ENCODE assay signal across 8 cellular contexts in the genomic region with DNA sequence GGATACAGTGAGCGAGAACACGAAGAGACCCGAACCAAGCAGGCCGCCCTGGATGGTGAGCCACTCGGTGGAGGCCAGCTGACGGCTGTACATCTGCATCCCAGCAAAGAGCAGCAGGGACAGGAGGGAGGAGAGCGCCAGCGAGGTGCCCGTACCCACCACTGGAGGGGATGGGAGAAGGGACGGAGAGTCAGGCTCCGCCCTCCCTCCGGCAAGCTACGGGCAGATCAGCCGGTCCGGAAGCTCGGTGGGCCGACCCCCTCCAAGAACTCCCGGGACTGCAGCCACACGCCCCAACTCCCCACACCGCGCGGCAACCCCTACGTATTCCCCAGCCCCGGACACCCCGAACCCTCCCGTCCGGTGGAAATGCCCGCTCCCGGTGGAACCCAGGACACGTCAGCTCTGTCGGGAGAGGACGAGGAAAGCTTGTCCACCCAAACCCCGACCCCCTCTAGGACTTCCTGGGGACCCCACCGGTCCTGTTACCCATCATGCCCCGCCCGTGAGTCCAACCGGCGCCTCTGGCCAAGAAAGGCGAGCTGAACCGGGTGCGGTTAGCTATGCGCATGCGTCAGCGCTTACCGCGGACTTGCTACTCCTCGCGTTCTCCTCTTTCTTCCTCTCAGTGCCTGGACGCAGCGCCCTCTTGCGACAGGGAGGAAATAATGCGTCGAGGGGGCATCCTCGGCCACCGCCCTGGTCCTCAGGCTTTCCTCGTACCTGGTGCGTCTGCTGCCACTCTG. TPM values are rescaled to one million over a fixed set of nuclear protein-coding genes. Genes with fewer than 3 reads are reported as not detected.
A peak's percentile ranks its signal among the peaks of the same experiment; 100 is the strongest.
DNase-seq lines count a peak whose midpoint lies in the region; ATAC-seq and TF ChIP-seq lines count a peak whose summit lies in the region.

A gene (minus strand): TSS at position 573 of the 746 bp plus-strand sequence. CDS start 80 bp downstream, at position 493.

- H3K4me1 ChIP-seq in HCT116 (ENCODE audit: control insufficient read depth in 1 of 2, insufficient read depth in 2 of 2, low read length in 2 of 2) (peaks cover 7 to 45% of the 10 kb centered on the region in 2 experiments; a peak in 3 of 4 replicates), gastroesophageal sphincter (peaks cover 0 to 56% (median 24%) of the 10 kb centered on the region in 3 donors), suprapubic skin (peaks cover 43% of the 10 kb centered on the region)

- DNase-seq in GM04503 (ENCODE audit: low read depth) (peak; percentile 71), HCT116 (ENCODE audit: low read depth, low spot score) (peak; percentile 91), MV-4-11 (lab: John Stamatoyannopoulos, UW) (peak; percentile 95), SK-MEL-5 (ENCODE audit: low read depth, low spot score) (peak; percentile 99), nucleus accumbens (lab: John Stamatoyannopoulos, UW) (peak; percentile 61 to 96 (median 89)), suprapubic skin (ENCODE audit: low spot score in 2 of 2) (peak; percentile 97 to 98)
- peak; percentile 95 for DNase-seq in activated naive CD4-positive, alpha-beta T cell treated with Interleukin-2 at 50 U/mL for 16 hours

- WGBS in gastroesophageal sphincter (ENCODE audit: low coverage in 1 of 2), 2 donors = 0 to 1% methylated on average over 9 of the region's 57 CpGs
- under 1% methylated on average over 49 of the region's 57 CpGs for WGBS in suprapubic skin

- H3K4me2 ChIP-seq in HCT116 (ENCODE audit: low read length) = peak within 1 kb of the TSS; percentile 76

- POLR2A ChIA-PET in HCT116 (lab: Charles Lee) = interaction anchor here (0.5 to 1.7 kb wide), 9 partner anchors 10 to 199 kb away, joined by 3 to 11 read pairs (median 3); a partner anchor contains a TSS

- TF ChIP-seq EP300 in gastroesophageal sphincter (IDR thresholded peaks at IDR 0.05) (no peak), suprapubic skin (IDR thresholded peaks at IDR 0.05) (no peak)

- TF ChIP-seq POLR2A in HCT116 (IDR thresholded peaks at IDR 0.05; ENCODE audit: borderline replicate concordance, extremely low read depth, insufficient read depth, insufficient read length) (peak; percentile 48), gastroesophageal sphincter (IDR thresholded peaks at IDR 0.05) (peak; percentile 46 to 48), suprapubic skin (IDR thresholded peaks at IDR 0.05) (peak in 1 of 2 donors; percentile 64)

- H3K9me2 ChIP-seq in HCT116 (ENCODE audit: insufficient read depth) = no peaks in the 10 kb centered on the region

- peak; percentile 76 for ATAC-seq in HCT116
- peak; percentile 92 for ATAC-seq in gastroesophageal sphincter

- H3K9me3 ChIP-seq in HCT116 (ENCODE audit: control insufficient read depth in 1 of 2, insufficient read depth in 1 of 2, low read depth in 1 of 2, low read length in 2 of 2) (no peaks in the 10 kb centered on the region), gastroesophageal sphincter (no peaks in the 10 kb centered on the region), suprapubic skin (no peaks in the 10 kb centered on the region)

- peak within 1 kb of the TSS; percentile 84 to 97 for H3K4me3 ChIP-seq in HCT116 (replicated peaks in 1 of 2; ENCODE audit: low read depth in 1 of 2, low read length in 2 of 2)
- H3K4me3 ChIP-seq in gastroesophageal sphincter = peak within 1 kb of the TSS; percentile 62 to 78
- H3K4me3 ChIP-seq in suprapubic skin = peak within 1 kb of the TSS; percentile 89

- H3K79me2 ChIP-seq in HCT116 (ENCODE audit: insufficient read depth, low read length) = peaks cover 25% of the 10 kb centered on the region

- BruUV-seq in HCT116 (replicated peaks; lab: Mats Ljungman, UMichigan) = TSS peak; percentile 72

- TF ChIP-seq RAD21 in HCT116 (IDR thresholded peaks at IDR 0.05; ENCODE audit: low read depth) = no peak

- H3K36me3 ChIP-seq in HCT116 (ENCODE audit: control insufficient read depth in 1 of 2, insufficient read depth in 2 of 2, low read length in 2 of 2) (peaks cover 2 to 7% of the 10 kb centered on the region in 2 experiments; a peak in 3 of 4 replicates), gastroesophageal sphincter (peaks cover 0 to 27% of the 10 kb centered on the region in 2 donors), suprapubic skin (peaks cover 21% of the 10 kb centered on the region)

- CTCF ChIA-PET in HCT116 (lab: Charles Lee) = interaction anchor here (0.6 to 4.6 kb wide), 40 partner anchors 8 to 503 kb away, joined by 3 to 71 read pairs (median 4); a partner anchor contains a TSS

- no peaks in the 10 kb centered on the region for H3K27me3 ChIP-seq in HCT116 (ENCODE audit: insufficient read depth, low read length)
- H3K27me3 ChIP-seq in gastroesophageal sphincter = peaks cover 28% of the 10 kb centered on the region
- peaks cover 15% of the 10 kb centered on the region for H3K27me3 ChIP-seq in suprapubic skin

- H4K20me1 ChIP-seq in HCT116 (ENCODE audit: insufficient read depth) = no peaks in the 10 kb centered on the region

- TF ChIP-seq CTCF in HCT116 (IDR thresholded peaks at IDR 0.05 in 2 of 3, conservative IDR thresholded peaks at IDR 0.05 in 1 of 3; ENCODE audit: borderline replicate concordance in 1 of 3, insufficient read depth in 1 of 3, low read depth in 2 of 3, low read length in 2 of 3) (peak in 2 of 3 experiments; percentile 90 to 92; a peak in 4 of 6 replicates), gastroesophageal sphincter (IDR thresholded peaks at IDR 0.05) (peak in 3 of 4 experiments; percentile 91 to 98 (median 95)), suprapubic skin (IDR thresholded peaks at IDR 0.05) (peak; percentile 81 to 95)

- in situ Hi-C loops in SK-MEL-5 (cut with HindIII; ENCODE audit: low pct_unique_long_range_greater_than_20kb, low sequenced_read_pairs) = no loop called here

- H3K9ac ChIP-seq in HCT116 (ENCODE audit: low read length) = peak within 1 kb of the TSS; percentile 87

- intact Hi-C loops in HCT116 (cut with micrococcal nuclease) = loop anchor here (1.0 to 10.0 kb wide), 2 partner anchors 54 to 152 kb away; a partner anchor contains a TSS

- H3K27ac ChIP-seq in HCT116 (ENCODE audit: low read depth, low read length) (peak within 1 kb of the TSS; percentile 76), gastroesophageal sphincter (peak within 1 kb of the TSS; percentile 74 to 99 (median 96)), suprapubic skin (peak within 1 kb of the TSS; percentile 90)

- RAD21 ChIA-PET in HCT116 (lab: Charles Lee; ENCODE audit: low non-redundant PET in 1 of 2, low total read pairs in 2 of 2, uncharacterized antibody in 2 of 2, unreplicated experiment in 2 of 2) = interaction anchor here (0.6 to 1.3 kb wide), 3 partner anchors 21 to 81 kb away, joined by 3 to 4 read pairs (median 3); a partner anchor contains a TSS

- H2AFZ ChIP-seq in HCT116 (ENCODE audit: low read depth, low read length, poor library complexity, severe bottlenecking) = peak within 1 kb of the TSS; percentile 66

TF ChIP-seq in HCT116, 20 proteins besides CTCF, POLR2A, EP300 and RAD21:
- TF ChIP-seq EGR1 (IDR thresholded peaks at IDR 0.05; ENCODE audit: low read depth) (no peak), POLR2AphosphoS5 (IDR thresholded peaks at IDR 0.05; ENCODE audit: low read depth, low read length) (peak; percentile 96), TCF7L2 (IDR thresholded peaks at IDR 0.05; ENCODE audit: borderline replicate concordance, extremely low read depth, insufficient read depth, insufficient read length) (peak; percentile 49), ZNF274 (IDR thresholded peaks at IDR 0.05; ENCODE audit: low read depth, low read length) (no peak), YY1 (IDR thresholded peaks at IDR 0.05; ENCODE audit: extremely low read depth, insufficient replicate concordance, low read depth, low read length) (peak; percentile 59), ZFX (IDR thresholded peaks at IDR 0.05) (0 out of 2 replicates have a peak, but pooled peaks have one; percentile 19)
- TF ChIP-seq, protein P1, sequence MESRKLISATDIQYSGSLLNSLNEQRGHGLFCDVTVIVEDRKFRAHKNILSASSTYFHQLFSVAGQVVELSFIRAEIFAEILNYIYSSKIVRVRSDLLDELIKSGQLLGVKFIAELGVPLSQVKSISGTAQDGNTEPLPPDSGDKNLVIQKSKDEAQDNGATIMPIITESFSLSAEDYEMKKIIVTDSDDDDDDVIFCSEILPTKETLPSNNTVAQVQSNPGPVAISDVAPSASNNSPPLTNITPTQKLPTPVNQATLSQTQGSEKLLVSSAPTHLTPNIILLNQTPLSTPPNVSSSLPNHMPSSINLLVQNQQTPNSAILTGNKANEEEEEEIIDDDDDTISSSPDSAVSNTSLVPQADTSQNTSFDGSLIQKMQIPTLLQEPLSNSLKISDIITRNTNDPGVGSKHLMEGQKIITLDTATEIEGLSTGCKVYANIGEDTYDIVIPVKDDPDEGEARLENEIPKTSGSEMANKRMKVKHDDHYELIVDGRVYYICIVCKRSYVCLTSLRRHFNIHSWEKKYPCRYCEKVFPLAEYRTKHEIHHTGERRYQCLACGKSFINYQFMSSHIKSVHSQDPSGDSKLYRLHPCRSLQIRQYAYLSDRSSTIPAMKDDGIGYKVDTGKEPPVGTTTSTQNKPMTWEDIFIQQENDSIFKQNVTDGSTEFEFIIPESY (IDR thresholded peaks at IDR 0.05; ENCODE audit: extremely low read depth, insufficient replicate concordance, low read length) = peak; percentile 69

RNA-seq across cellular contexts. Expression of the gene that starts here (rescaled TPM):
- total RNA-seq in HCT116 (2021; ENCODE audit: unreplicated experiment) (143 TPM), gastroesophageal sphincter (100 to 1,000 TPM in 1 of 4 donors, 10 to 100 TPM in 3; 80.8 to 144 (median 92.3) TPM), suprapubic skin (100 to 1,000 TPM in 2 of 4 donors, 10 to 100 TPM in 2; 77.1 to 180 (median 113) TPM)
- polyA plus RNA-seq in HCT116 (2012) = 289 and 294 TPM in 2 replicates
- total RNA-seq in SK-MEL-5 (2014; rRNA removed; shearing (Covaris generic)) = 326 and 369 TPM in 2 replicates
- polyA plus RNA-seq in SK-MEL-5 (2015; cell fraction: cytosol; rRNA removed) = 329 and 572 TPM in 2 replicates
- 87.2 and 116 TPM in 2 replicates for polyA plus RNA-seq in SK-MEL-5 (2015; cell fraction: nucleus; rRNA removed)

Comparison
In these comparisons a context has a peak if more than half of its experiments do, and no peak if none do; other contexts are left out.
1. Peak in every context shown above with its lines: DNase-seq, ATAC-seq, H3K4me3 ChIP-seq and H3K27ac ChIP-seq.